17 cellular contexts compared by ENCODE assay signal in genomic region chr2:42775186-42775585, GRCh38. TPM values are rescaled to one million over a fixed set of nuclear protein-coding genes. Genes with fewer than 3 reads are reported as not detected.
DNase-seq lines count a peak whose midpoint lies in the region; ATAC-seq and TF ChIP-seq lines count a peak whose summit lies in the region.
"Had no signal": no experiment of that assay in that cellular context is flagged by ENCODE, and none has a peak within 500 bp of the region (broad histone marks: within the 10 kb centered on the region; RNA-seq: fewer than 3 reads in every experiment).

No MANE protein-coding gene starts in this region.

- no peaks in the 10 kb centered on the region for H4K20me1 ChIP-seq in BLaER1

- no peaks in the 10 kb centered on the region for H3K27me3 Mint-ChIP-seq in T-cell

- no peak for TF ChIP-seq CTCF in vagina (IDR thresholded peaks at IDR 0.05)

- H3K4me1 ChIP-seq in BLaER1 (peaks cover 27% of the 10 kb centered on the region), vagina (no peaks in the 10 kb centered on the region)

- H3K9me3 Mint-ChIP-seq in T-cell: peaks cover 0 to 4% (median 2%) of the 10 kb centered on the region in 3 donors

- peaks cover 18 to 35% (median 25%) of the 10 kb centered on the region in 3 donors for H3K4me1 Mint-ChIP-seq in T-cell

- H3K36me3 Mint-ChIP-seq in T-cell: no peaks in the 10 kb centered on the region

- H3K27me3 ChIP-seq in BLaER1 (no peaks in the 10 kb centered on the region), vagina (no peaks in the 10 kb centered on the region)
- H3K27me3 ChIP-seq: stomach had no signal

- ATAC-seq in GM18498 (IDR thresholded peaks at IDR 0.05; ENCODE audit: unreplicated experiment) (peak; percentile 52), HG02571 (IDR thresholded peaks at IDR 0.05; ENCODE audit: unreplicated experiment) (peak; percentile 69), T-cell (replicated peaks in 1 of 4) (no peak)
- ATAC-seq: HepG2 had no signal

- peak overlapping the region; percentile 63 for H3K4me2 ChIP-seq in BLaER1

- H3K9me3 ChIP-seq in BLaER1 (peaks cover 32% of the 10 kb centered on the region), vagina (no peaks in the 10 kb centered on the region)
- H3K9me3 ChIP-seq: stomach had no signal

- H3K36me3 ChIP-seq in BLaER1 (peaks cover 9% of the 10 kb centered on the region; the same call in 1 of the 2 replicates), vagina (no peaks in the 10 kb centered on the region)

- peak overlapping the region; percentile 55 to 81 for H3K27ac Mint-ChIP-seq in T-cell

- H3K4me3 Mint-ChIP-seq in T-cell: peak overlapping the region in 1 of 3 donors; percentile 47

- POLR2A ChIA-PET in T-cell (lab: Charles Lee): interaction anchor here (0.6 to 0.8 kb wide), 5 partner anchors 16 to 588 kb away, joined by 3 to 11 read pairs (median 6); no protein-coding TSS in a partner anchor

- TF ChIP-seq POLR2A in vagina (IDR thresholded peaks at IDR 0.05): no peak

- H3K9ac ChIP-seq in BLaER1: 0 out of 2 replicates have a peak overlapping the region, but pooled peaks have one; percentile 24

- peak overlapping the region; percentile 62 for H3K27ac ChIP-seq in BLaER1
- H3K27ac ChIP-seq in vagina: no peak overlapping the region
- H3K27ac ChIP-seq: stomach had no signal

- CTCF ChIA-PET in T-cell (lab: Charles Lee): interaction anchor here in 1 of 2 donors (0.7 kb wide), 1 partner anchor 878 kb away, joined by 12 read pairs; no protein-coding TSS in a partner anchor

- DNase-seq in T-cell (no peak), vagina (ENCODE audit: extremely low spot score in 2 of 2) (no peak), NCI-H2107 (lab: John Stamatoyannopoulos, UW) (no peak), Kasumi-1 (lab: John Stamatoyannopoulos, UW) (no peak), NCI-H1694 (lab: John Stamatoyannopoulos, UW) (no peak)
- DNase-seq: activated CD4-positive, alpha-beta T cell treated with anti-CD3 and anti-CD28 coated beads for 48 hours; dermis blood vessel endothelial cell; erythroblast; NCI-H2081; NCI-H69; stimulated activated CD4-positive, alpha-beta T cell treated with anti-CD3 and anti-CD28 coated beads, Interleukin-15, amount 100 ng/mL, for 24 hours; stomach had no signal

- intact Hi-C loops in vagina (cut with DNase I): no loop called here

- H3K4me3 ChIP-seq in BLaER1 (no peak overlapping the region), vagina (no peak overlapping the region)
- H3K4me3 ChIP-seq: stomach had no signal

RNA-seq across cellular contexts. Expression of gene OXER1, which starts 11.3 kb away (rescaled TPM):
- under 1 TPM in 3 of 5 donors, not detected in 2; 0.13 to 0.22 (median 0.20) TPM for total RNA-seq in T-cell
- total RNA-seq in vagina: 1.2 TPM
- total RNA-seq: bronchial epithelial cell, dermis blood vessel endothelial cell had no signal

RNA-seq across cellular contexts. Expression of gene HAAO, which starts 17.2 kb away (rescaled TPM):
- total RNA-seq in T-cell (under 1 TPM in 3 of 5 donors, not detected in 2; 0.38 to 0.72 (median 0.61) TPM), vagina (5.9 TPM)
- total RNA-seq: bronchial epithelial cell, dermis blood vessel endothelial cell had no signal

Comparison
In these comparisons a context has a peak if more than half of its experiments do, and no peak if none do; other contexts are left out.
1. ATAC-seq: peak in GM18498 (single experiment) and HG02571 (single experiment); none in T-cell (0 of 4).